Comparison of ENCODE assay signal across 8 cellular contexts in genomic region chr14:36520601-36521525, GRCh38. TPM values are rescaled to one million over a fixed set of nuclear protein-coding genes. Genes with fewer than 3 reads are reported as not detected.
DNase-seq lines count a peak whose midpoint lies in the region; ATAC-seq and TF ChIP-seq lines count a peak whose summit lies in the region.

No MANE protein-coding gene starts in this region.

- peaks cover 14% of the 10 kb centered on the region for H3K4me1 ChIP-seq in adipocyte (ENCODE audit: control insufficient read depth, insufficient read depth, low read length)

- TF ChIP-seq POLR2A in NB4 (IDR thresholded peaks at IDR 0.05; ENCODE audit: extremely low read depth, insufficient read length): no peak

- peak; percentile 80 for DNase-seq in DMS53 (lab: John Stamatoyannopoulos, UW)
- DNase-seq in DMS53 treated with DMSO at 0.1 percent for 48 hours (lab: John Stamatoyannopoulos, UW; ENCODE audit: unreplicated experiment): no peak
- DNase-seq in NB4 (ENCODE audit: low read depth): peak; percentile 37
- DNase-seq in adipocyte (ENCODE audit: low read depth): peak; percentile 62
- peak; percentile 48 for DNase-seq in left lobe of liver (ENCODE audit: low spot score)
- DNase-seq in activated gamma-delta T cell (lab: John Stamatoyannopoulos, UW): no peak
- no peak for DNase-seq in HPDE6-E6E7 (ENCODE audit: extremely low spot score)
- no peak for DNase-seq in NCI-H187 treated with DMSO at 0.1 percent for 48 hours (lab: John Stamatoyannopoulos, UW)

- H3K27me3 ChIP-seq in adipocyte (replicated peaks; ENCODE audit: control insufficient read depth, insufficient read depth, low read length): peaks cover 92% of the 10 kb centered on the region

- TF ChIP-seq CTCF in NB4 (IDR thresholded peaks at IDR 0.05; ENCODE audit: low read depth, low read length): peak; percentile 11

- H3K9me3 ChIP-seq in adipocyte (ENCODE audit: control insufficient read depth, low read length): no peaks in the 10 kb centered on the region

- peak; percentile 56 for ATAC-seq in left lobe of liver

- H3K36me3 ChIP-seq in adipocyte (ENCODE audit: control insufficient read depth, insufficient read depth, low read length, severe bottlenecking): no peaks in the 10 kb centered on the region

- H3K9ac ChIP-seq in adipocyte (ENCODE audit: low read length): no peak overlapping the region

- H3K4me3 ChIP-seq in NB4 (ENCODE audit: low read depth, low read length) (no peak overlapping the region), adipocyte (ENCODE audit: low read length) (peak overlapping the region; percentile 37)

RNA-seq across cellular contexts. Expression of gene NKX2-1, which starts 0.8 kb away (rescaled TPM):
- 0.10 TPM for total RNA-seq in left lobe of liver

Comparison
In these comparisons a context has a peak if more than half of its experiments do, and no peak if none do; other contexts are left out.
1. DNase-seq: peak in DMS53 (single experiment), NB4 (single experiment), adipocyte (single experiment) and left lobe of liver (single experiment); none in DMS53 treated with DMSO at 0.1 percent for 48 hours (single experiment), activated gamma-delta T cell (single experiment), HPDE6-E6E7 (single experiment) and NCI-H187 treated with DMSO at 0.1 percent for 48 hours (single experiment).